ENCODE assay signal across 1 cellular context in genomic region chr2:206840999-206841398, GRCh38.
TF ChIP-seq lines count a peak whose summit lies in the region.

No MANE protein-coding gene starts in this region.

TF ChIP-seq in GM23338, 12 proteins besides CTCF, POLR2A, EP300 and RAD21:
- TF ChIP-seq, protein P1, sequence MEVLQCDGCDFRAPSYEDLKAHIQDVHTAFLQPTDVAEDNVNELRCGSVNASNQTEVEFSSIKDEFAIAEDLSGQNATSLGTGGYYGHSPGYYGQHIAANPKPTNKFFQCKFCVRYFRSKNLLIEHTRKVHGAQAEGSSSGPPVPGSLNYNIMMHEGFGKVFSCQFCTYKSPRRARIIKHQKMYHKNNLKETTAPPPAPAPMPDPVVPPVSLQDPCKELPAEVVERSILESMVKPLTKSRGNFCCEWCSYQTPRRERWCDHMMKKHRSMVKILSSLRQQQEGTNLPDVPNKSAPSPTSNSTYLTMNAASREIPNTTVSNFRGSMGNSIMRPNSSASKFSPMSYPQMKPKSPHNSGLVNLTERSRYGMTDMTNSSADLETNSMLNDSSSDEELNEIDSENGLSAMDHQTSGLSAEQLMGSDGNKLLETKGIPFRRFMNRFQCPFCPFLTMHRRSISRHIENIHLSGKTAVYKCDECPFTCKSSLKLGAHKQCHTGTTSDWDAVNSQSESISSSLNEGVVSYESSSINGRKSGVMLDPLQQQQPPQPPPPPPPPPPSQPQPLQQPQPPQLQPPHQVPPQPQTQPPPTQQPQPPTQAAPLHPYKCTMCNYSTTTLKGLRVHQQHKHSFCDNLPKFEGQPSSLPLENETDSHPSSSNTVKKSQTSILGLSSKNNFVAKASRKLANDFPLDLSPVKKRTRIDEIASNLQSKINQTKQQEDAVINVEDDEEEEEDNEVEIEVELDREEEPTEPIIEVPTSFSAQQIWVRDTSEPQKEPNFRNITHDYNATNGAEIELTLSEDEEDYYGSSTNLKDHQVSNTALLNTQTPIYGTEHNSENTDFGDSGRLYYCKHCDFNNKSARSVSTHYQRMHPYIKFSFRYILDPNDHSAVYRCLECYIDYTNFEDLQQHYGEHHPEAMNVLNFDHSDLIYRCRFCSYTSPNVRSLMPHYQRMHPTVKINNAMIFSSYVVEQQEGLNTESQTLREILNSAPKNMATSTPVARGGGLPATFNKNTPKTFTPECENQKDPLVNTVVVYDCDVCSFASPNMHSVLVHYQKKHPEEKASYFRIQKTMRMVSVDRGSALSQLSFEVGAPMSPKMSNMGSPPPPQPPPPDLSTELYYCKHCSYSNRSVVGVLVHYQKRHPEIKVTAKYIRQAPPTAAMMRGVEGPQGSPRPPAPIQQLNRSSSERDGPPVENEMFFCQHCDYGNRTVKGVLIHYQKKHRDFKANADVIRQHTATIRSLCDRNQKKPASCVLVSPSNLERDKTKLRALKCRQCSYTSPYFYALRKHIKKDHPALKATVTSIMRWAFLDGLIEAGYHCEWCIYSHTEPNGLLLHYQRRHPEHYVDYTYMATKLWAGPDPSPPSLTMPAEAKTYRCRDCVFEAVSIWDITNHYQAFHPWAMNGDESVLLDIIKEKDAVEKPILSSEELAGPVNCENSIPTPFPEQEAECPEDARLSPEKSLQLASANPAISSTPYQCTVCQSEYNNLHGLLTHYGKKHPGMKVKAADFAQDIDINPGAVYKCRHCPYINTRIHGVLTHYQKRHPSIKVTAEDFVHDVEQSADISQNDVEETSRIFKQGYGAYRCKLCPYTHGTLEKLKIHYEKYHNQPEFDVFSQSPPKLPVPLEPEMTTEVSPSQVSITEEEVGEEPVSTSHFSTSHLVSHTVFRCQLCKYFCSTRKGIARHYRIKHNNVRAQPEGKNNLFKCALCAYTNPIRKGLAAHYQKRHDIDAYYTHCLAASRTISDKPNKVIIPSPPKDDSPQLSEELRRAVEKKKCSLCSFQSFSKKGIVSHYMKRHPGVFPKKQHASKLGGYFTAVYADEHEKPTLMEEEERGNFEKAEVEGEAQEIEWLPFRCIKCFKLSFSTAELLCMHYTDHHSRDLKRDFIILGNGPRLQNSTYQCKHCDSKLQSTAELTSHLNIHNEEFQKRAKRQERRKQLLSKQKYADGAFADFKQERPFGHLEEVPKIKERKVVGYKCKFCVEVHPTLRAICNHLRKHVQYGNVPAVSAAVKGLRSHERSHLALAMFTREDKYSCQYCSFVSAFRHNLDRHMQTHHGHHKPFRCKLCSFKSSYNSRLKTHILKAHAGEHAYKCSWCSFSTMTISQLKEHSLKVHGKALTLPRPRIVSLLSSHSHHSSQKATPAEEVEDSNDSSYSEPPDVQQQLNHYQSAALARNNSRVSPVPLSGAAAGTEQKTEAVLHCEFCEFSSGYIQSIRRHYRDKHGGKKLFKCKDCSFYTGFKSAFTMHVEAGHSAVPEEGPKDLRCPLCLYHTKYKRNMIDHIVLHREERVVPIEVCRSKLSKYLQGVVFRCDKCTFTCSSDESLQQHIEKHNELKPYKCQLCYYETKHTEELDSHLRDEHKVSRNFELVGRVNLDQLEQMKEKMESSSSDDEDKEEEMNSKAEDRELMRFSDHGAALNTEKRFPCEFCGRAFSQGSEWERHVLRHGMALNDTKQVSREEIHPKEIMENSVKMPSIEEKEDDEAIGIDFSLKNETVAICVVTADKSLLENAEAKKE (CRISPR knock-in tag; IDR thresholded peaks at IDR 0.05), result no peak
- no peak for TF ChIP-seq ZNF114 (CRISPR knock-in tag; IDR thresholded peaks at IDR 0.05)
- TF ChIP-seq ZNF331 (CRISPR knock-in tag; IDR thresholded peaks at IDR 0.05; ENCODE audit: low read depth), result no peak
- TF ChIP-seq CREB1 (CRISPR knock-in tag; IDR thresholded peaks at IDR 0.05; ENCODE audit: low read depth), result no peak
- TF ChIP-seq, protein P2, sequence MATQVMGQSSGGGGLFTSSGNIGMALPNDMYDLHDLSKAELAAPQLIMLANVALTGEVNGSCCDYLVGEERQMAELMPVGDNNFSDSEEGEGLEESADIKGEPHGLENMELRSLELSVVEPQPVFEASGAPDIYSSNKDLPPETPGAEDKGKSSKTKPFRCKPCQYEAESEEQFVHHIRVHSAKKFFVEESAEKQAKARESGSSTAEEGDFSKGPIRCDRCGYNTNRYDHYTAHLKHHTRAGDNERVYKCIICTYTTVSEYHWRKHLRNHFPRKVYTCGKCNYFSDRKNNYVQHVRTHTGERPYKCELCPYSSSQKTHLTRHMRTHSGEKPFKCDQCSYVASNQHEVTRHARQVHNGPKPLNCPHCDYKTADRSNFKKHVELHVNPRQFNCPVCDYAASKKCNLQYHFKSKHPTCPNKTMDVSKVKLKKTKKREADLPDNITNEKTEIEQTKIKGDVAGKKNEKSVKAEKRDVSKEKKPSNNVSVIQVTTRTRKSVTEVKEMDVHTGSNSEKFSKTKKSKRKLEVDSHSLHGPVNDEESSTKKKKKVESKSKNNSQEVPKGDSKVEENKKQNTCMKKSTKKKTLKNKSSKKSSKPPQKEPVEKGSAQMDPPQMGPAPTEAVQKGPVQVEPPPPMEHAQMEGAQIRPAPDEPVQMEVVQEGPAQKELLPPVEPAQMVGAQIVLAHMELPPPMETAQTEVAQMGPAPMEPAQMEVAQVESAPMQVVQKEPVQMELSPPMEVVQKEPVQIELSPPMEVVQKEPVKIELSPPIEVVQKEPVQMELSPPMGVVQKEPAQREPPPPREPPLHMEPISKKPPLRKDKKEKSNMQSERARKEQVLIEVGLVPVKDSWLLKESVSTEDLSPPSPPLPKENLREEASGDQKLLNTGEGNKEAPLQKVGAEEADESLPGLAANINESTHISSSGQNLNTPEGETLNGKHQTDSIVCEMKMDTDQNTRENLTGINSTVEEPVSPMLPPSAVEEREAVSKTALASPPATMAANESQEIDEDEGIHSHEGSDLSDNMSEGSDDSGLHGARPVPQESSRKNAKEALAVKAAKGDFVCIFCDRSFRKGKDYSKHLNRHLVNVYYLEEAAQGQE (IDR thresholded peaks at IDR 0.05; ENCODE audit: unreplicated experiment), result no peak
- no peak for TF ChIP-seq STAT1 (IDR thresholded peaks at IDR 0.05; ENCODE audit: unreplicated experiment)
- no peak for TF ChIP-seq EZH2phosphoT487 (IDR thresholded peaks at IDR 0.05; ENCODE audit: unreplicated experiment)
- no peak for TF ChIP-seq POLR2AphosphoS5 (IDR thresholded peaks at IDR 0.05; ENCODE audit: low read depth)
